In genomic region chr5:173047838-173048105, GRCh38 we compare ENCODE assay signal across 1 cellular context.
TF ChIP-seq lines count a peak whose summit lies in the region.

No MANE protein-coding gene starts in this region.

TF ChIP-seq in HepG2, 621 proteins besides CTCF, POLR2A, EP300 and RAD21 (continued from another document):
- TF ChIP-seq DBP (CRISPR knock-in tag; IDR thresholded peaks at IDR 0.05; ENCODE audit: not compliant biosample characterization) (no peak), ZNF451 (CRISPR knock-in tag; IDR thresholded peaks at IDR 0.05) (no peak), BCL3 (CRISPR knock-in tag; IDR thresholded peaks at IDR 0.05) (no peak), ZNF431 (CRISPR knock-in tag; IDR thresholded peaks at IDR 0.05; ENCODE audit: borderline replicate concordance, low read depth) (no peak), ZNF180 (CRISPR knock-in tag; IDR thresholded peaks at IDR 0.05; ENCODE audit: borderline replicate concordance, low read depth) (no peak), ZKSCAN1 (IDR thresholded peaks at IDR 0.05; ENCODE audit: low read length) (no peak), ZBTB14 (CRISPR knock-in tag; IDR thresholded peaks at IDR 0.05) (no peak), HDAC2 (CRISPR knock-in tag; IDR thresholded peaks at IDR 0.05) (no peak), ZKSCAN5 (CRISPR knock-in tag; IDR thresholded peaks at IDR 0.05) (no peak), HBP1 (CRISPR knock-in tag; IDR thresholded peaks at IDR 0.05; ENCODE audit: low read depth) (no peak)
- TF ChIP-seq, protein P1, sequence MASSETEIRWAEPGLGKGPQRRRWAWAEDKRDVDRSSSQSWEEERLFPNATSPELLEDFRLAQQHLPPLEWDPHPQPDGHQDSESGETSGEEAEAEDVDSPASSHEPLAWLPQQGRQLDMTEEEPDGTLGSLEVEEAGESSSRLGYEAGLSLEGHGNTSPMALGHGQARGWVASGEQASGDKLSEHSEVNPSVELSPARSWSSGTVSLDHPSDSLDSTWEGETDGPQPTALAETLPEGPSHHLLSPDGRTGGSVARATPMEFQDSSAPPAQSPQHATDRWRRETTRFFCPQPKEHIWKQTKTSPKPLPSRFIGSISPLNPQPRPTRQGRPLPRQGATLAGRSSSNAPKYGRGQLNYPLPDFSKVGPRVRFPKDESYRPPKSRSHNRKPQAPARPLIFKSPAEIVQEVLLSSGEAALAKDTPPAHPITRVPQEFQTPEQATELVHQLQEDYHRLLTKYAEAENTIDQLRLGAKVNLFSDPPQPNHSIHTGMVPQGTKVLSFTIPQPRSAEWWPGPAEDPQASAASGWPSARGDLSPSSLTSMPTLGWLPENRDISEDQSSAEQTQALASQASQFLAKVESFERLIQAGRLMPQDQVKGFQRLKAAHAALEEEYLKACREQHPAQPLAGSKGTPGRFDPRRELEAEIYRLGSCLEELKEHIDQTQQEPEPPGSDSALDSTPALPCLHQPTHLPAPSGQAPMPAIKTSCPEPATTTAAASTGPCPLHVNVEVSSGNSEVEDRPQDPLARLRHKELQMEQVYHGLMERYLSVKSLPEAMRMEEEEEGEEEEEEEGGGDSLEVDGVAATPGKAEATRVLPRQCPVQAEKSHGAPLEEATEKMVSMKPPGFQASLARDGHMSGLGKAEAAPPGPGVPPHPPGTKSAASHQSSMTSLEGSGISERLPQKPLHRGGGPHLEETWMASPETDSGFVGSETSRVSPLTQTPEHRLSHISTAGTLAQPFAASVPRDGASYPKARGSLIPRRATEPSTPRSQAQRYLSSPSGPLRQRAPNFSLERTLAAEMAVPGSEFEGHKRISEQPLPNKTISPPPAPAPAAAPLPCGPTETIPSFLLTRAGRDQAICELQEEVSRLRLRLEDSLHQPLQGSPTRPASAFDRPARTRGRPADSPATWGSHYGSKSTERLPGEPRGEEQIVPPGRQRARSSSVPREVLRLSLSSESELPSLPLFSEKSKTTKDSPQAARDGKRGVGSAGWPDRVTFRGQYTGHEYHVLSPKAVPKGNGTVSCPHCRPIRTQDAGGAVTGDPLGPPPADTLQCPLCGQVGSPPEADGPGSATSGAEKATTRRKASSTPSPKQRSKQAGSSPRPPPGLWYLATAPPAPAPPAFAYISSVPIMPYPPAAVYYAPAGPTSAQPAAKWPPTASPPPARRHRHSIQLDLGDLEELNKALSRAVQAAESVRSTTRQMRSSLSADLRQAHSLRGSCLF (CRISPR knock-in tag; IDR thresholded peaks at IDR 0.05; ENCODE audit: borderline replicate concordance): no peak
